Comparison of ENCODE assay signal across 11 cellular contexts in the genomic region with DNA sequence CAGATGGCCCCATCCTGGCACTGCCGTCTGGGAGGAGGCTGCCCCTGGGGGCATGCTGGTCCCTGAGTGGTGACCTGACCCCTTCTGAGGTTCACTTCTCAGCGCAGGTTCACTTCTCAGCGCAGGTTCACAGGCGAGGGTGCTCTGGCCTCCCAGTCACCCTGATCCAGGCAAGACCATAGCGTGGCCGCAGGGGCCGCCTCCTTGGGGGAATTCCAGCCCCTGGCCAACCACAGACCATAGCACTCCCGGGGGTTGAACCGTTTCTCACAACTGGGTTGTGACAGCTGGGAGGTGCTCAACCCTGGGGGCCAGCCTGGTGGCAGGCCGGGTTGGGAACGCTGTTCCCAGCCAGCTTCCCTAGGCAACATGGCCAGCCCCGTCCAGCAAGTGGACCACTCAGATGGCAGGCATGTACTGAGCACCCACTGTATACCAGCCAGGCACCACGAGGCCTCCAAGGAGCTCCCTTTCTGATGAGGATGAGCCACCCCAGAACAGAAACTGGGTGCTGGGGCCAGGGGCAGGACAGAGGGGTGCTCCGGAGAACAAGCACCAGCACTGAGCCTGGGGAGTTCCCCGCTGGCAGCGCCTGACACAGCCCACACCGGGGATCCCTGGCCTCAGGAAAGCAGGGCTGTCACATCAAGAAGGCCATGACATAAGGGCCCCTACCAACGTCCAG. TPM values are rescaled to one million over a fixed set of nuclear protein-coding genes. Genes with fewer than 3 reads are reported as not detected.
DNase-seq lines count a peak whose midpoint lies in the region; ATAC-seq, FAIRE-seq and TF ChIP-seq lines count a peak whose summit lies in the region.
"Had no signal": no experiment of that assay in that cellular context is flagged by ENCODE, and none has a peak within 500 bp of the region (broad histone marks: within the 10 kb centered on the region; RNA-seq: fewer than 3 reads in every experiment).

No MANE protein-coding gene starts in this region.

- CTCF ChIA-PET in RWPE1 (lab: Yijun Ruan, JAX) = no interaction called here

- no peaks in the 10 kb centered on the region for H3K9me3 Mint-ChIP-seq in activated T-helper 1 cell treated with anti-CD3 and anti-CD28 coated beads, Interleukin-12 subunit alpha, Interleukin-12 subunit beta, Interleukin-2, Interleukin-4 antibody, amounts not matched to agents 30 ng/mL and 10 ng/mL and 1 ng/mL, durations not matched to agents 14 hours and 24 hours and 36 hours

- H3K36me3 ChIP-seq in mesenchymal stem cell (ENCODE audit: control insufficient read depth in 1 of 2, insufficient read depth in 2 of 2, low read depth in 1 of 2, low read length in 2 of 2) = no peaks in the 10 kb centered on the region
- H3K36me3 ChIP-seq: heart left ventricle had no signal

- no peak overlapping the region for H2BK5ac ChIP-seq in mesenchymal stem cell (ENCODE audit: low read depth, low read length, poor library complexity, severe bottlenecking)

- H4K91ac ChIP-seq in mesenchymal stem cell (ENCODE audit: low read length) = peak overlapping the region; percentile 67

- H3K4me1 ChIP-seq in mesenchymal stem cell (ENCODE audit: control insufficient read depth, insufficient read depth, low read depth, low read length) = peaks cover 38% of the 10 kb centered on the region

- H3K23ac ChIP-seq in mesenchymal stem cell (ENCODE audit: low read length in 2 of 2) = no peak overlapping the region

- no peak overlapping the region for H3K4me3 Mint-ChIP-seq in activated T-helper 1 cell treated with anti-CD3 and anti-CD28 coated beads, Interleukin-12 subunit alpha, Interleukin-12 subunit beta, Interleukin-2, Interleukin-4 antibody, amounts not matched to agents 30 ng/mL and 10 ng/mL and 1 ng/mL, durations not matched to agents 14 hours and 24 hours and 36 hours

- FAIRE-seq in GM12892 (lab: Jason Lieb, UNC) = peak; percentile 68

- POLR2A ChIA-PET in RWPE1 (lab: Yijun Ruan, JAX; ENCODE audit: low non-redundant PET) = no interaction called here

- H2BK15ac ChIP-seq in mesenchymal stem cell (ENCODE audit: low read depth, poor library complexity, severe bottlenecking) = peak overlapping the region; percentile 12

- no peak for TF ChIP-seq CTCF in GM20000 (IDR thresholded peaks at IDR 0.05; ENCODE audit: extremely low read depth, missing control alignments)
- no peak for TF ChIP-seq CTCF in RWPE1 (conservative IDR thresholded peaks at IDR 0.05; ENCODE audit: low read depth)

- TF ChIP-seq POLR2A in GM12892 (IDR thresholded peaks at IDR 0.05; ENCODE audit: low read depth, low read length) = no peak

- WGBS in mesenchymal stem cell = 92% methylated on average over 18 of the region's 18 CpGs

- intact Hi-C loops in activated T-helper 1 cell treated with anti-CD3 and anti-CD28 coated beads, Interleukin-12 subunit alpha, Interleukin-12 subunit beta, Interleukin-2, Interleukin-4 antibody, amounts not matched to agents 30 ng/mL and 10 ng/mL and 1 ng/mL, durations not matched to agents 14 hours and 24 hours and 36 hours (cut with micrococcal nuclease) = loop anchor here (1.0 kb wide), 1 partner anchor 538 kb away; no protein-coding TSS in a partner anchor

- H2BK12ac ChIP-seq in mesenchymal stem cell (ENCODE audit: low read length in 2 of 2) = peak overlapping the region; percentile 51 to 72

- peak overlapping the region; percentile 24; the same call in 1 of the 2 replicates for H3K27ac ChIP-seq in RWPE1
- no peak overlapping the region for H3K27ac ChIP-seq in mesenchymal stem cell (ENCODE audit: low read length, poor library complexity, severe bottlenecking)

- peak overlapping the region in 1 of 2 experiments; percentile 25 for H3K18ac ChIP-seq in mesenchymal stem cell (ENCODE audit: low read depth in 1 of 2, low read length in 2 of 2)

- H3K79me1 ChIP-seq in mesenchymal stem cell (replicated peaks; ENCODE audit: low read length, poor library complexity, severe bottlenecking) = peaks cover 7% of the 10 kb centered on the region

- H3K4ac ChIP-seq in mesenchymal stem cell (ENCODE audit: low read depth in 1 of 2, low read length in 2 of 2) = peak overlapping the region in 1 of 2 experiments; percentile 39

- H3K9me3 ChIP-seq in mesenchymal stem cell (ENCODE audit: control insufficient read depth, low read length) = no peaks in the 10 kb centered on the region
- H3K9me3 ChIP-seq: heart left ventricle had no signal

- peaks cover 37% of the 10 kb centered on the region for H3K4me1 Mint-ChIP-seq in activated T-helper 1 cell treated with anti-CD3 and anti-CD28 coated beads, Interleukin-12 subunit alpha, Interleukin-12 subunit beta, Interleukin-2, Interleukin-4 antibody, amounts not matched to agents 30 ng/mL and 10 ng/mL and 1 ng/mL, durations not matched to agents 14 hours and 24 hours and 36 hours (ENCODE audit: low read depth)

- no peaks in the 10 kb centered on the region for H3K36me3 Mint-ChIP-seq in activated T-helper 1 cell treated with anti-CD3 and anti-CD28 coated beads, Interleukin-12 subunit alpha, Interleukin-12 subunit beta, Interleukin-2, Interleukin-4 antibody, amounts not matched to agents 30 ng/mL and 10 ng/mL and 1 ng/mL, durations not matched to agents 14 hours and 24 hours and 36 hours (ENCODE audit: low read depth)

- peak overlapping the region; percentile 16 for H4K8ac ChIP-seq in mesenchymal stem cell (ENCODE audit: low read length)

- no peak for ATAC-seq in GM18870 (IDR thresholded peaks at IDR 0.05; ENCODE audit: unreplicated experiment)
- ATAC-seq: heart left ventricle had no signal

- H2AFZ ChIP-seq in mesenchymal stem cell (ENCODE audit: low read depth, low read length) = no peak overlapping the region

- no peaks in the 10 kb centered on the region for H3K27me3 ChIP-seq in mesenchymal stem cell (ENCODE audit: control insufficient read depth in 1 of 2, insufficient read depth in 1 of 2, low read length in 2 of 2)
- H3K27me3 ChIP-seq: heart left ventricle had no signal

- no peak overlapping the region for H3K27ac Mint-ChIP-seq in activated T-helper 1 cell treated with anti-CD3 and anti-CD28 coated beads, Interleukin-12 subunit alpha, Interleukin-12 subunit beta, Interleukin-2, Interleukin-4 antibody, amounts not matched to agents 30 ng/mL and 10 ng/mL and 1 ng/mL, durations not matched to agents 14 hours and 24 hours and 36 hours

- no peaks in the 10 kb centered on the region for H3K27me3 Mint-ChIP-seq in activated T-helper 1 cell treated with anti-CD3 and anti-CD28 coated beads, Interleukin-12 subunit alpha, Interleukin-12 subunit beta, Interleukin-2, Interleukin-4 antibody, amounts not matched to agents 30 ng/mL and 10 ng/mL and 1 ng/mL, durations not matched to agents 14 hours and 24 hours and 36 hours (ENCODE audit: insufficient read depth)

- peak overlapping the region; percentile 11 for H2BK120ac ChIP-seq in mesenchymal stem cell (ENCODE audit: low read depth, low read length)

- H2AK5ac ChIP-seq in mesenchymal stem cell (ENCODE audit: low read length, severe bottlenecking) = no peak overlapping the region

- H3K4me2 ChIP-seq in mesenchymal stem cell (ENCODE audit: low read length, poor library complexity, severe bottlenecking) = no peak overlapping the region

- no peak overlapping the region for H3K4me3 ChIP-seq in mesenchymal stem cell (ENCODE audit: insufficient read depth in 1 of 2, low read depth in 1 of 2, low read length in 2 of 2)
- H3K4me3 ChIP-seq: heart left ventricle had no signal

- H3K9ac ChIP-seq in mesenchymal stem cell (ENCODE audit: low read length) = no peak overlapping the region

- H3K14ac ChIP-seq in mesenchymal stem cell (ENCODE audit: low read length in 2 of 2) = no peak overlapping the region

- DNase-seq in GM12892 (ENCODE audit: insufficient read length) (no peak), GM20000 (ENCODE audit: low spot score) (peak; percentile 71), RWPE1 (ENCODE audit: low spot score) (no peak), mesenchymal stem cell (no peak), SIG-M5 treated with dmso at 0.1 percent for 504 hours (lab: John Stamatoyannopoulos, UW; ENCODE audit: unreplicated experiment) (no peak), NCI-H2171 treated with DMSO at 0.1 percent for 48 hours (lab: John Stamatoyannopoulos, UW) (no peak)
- no peak for DNase-seq in activated T-helper 1 cell treated with anti-CD3 and anti-CD28 coated beads, Interleukin-12 subunit alpha, Interleukin-12 subunit beta, Interleukin-2, Interleukin-4 antibody, amounts not matched to agents 30 ng/mL and 10 ng/mL and 1 ng/mL, durations not matched to agents 14 hours and 24 hours and 36 hours (ENCODE audit: low spot score)
- DNase-seq: activated T-cell treated with anti-CD3 and anti-CD28 coated beads, Interleukin-2, amount 50 U/mL, for 1 hour; NCI-H2029 had no signal

RNA-seq across cellular contexts. Expression of a gene that starts 28.3 kb away (rescaled TPM):
- 61.9 TPM for polyA plus RNA-seq in GM12892 (2012; ENCODE audit: missing spikeins)
- polyA plus RNA-seq in mesenchymal stem cell (2013, experiment 1 of 2) = 407 TPM
- 408 TPM for polyA plus RNA-seq in mesenchymal stem cell (2013, experiment 2 of 2)
- total RNA-seq in activated T-helper 1 cell treated with anti-CD3 and anti-CD28 coated beads, Interleukin-12 subunit alpha, Interleukin-12 subunit beta, Interleukin-2, Interleukin-4 antibody, amounts not matched to agents 30 ng/mL and 10 ng/mL and 1 ng/mL, durations not matched to agents 14 hours and 24 hours and 36 hours = 149 and 156 TPM in 2 replicates
